8 cellular contexts compared by ENCODE assay signal in genomic region chrX:15335135-15336022, GRCh38. TPM values are rescaled to one million over a fixed set of nuclear protein-coding genes. Genes with fewer than 3 reads are reported as not detected.
DNase-seq lines count a peak whose midpoint lies in the region; ATAC-seq and TF ChIP-seq lines count a peak whose summit lies in the region.

Gene PIGA (minus strand): TSS chrX:15335523. CDS start chrX:15331930, 3,593 bp downstream.

- ATAC-seq in GM21737 (IDR thresholded peaks at IDR 0.05; ENCODE audit: unreplicated experiment) = peak; percentile 99

- TF ChIP-seq POLR2A in Peyer's patch (IDR thresholded peaks at IDR 0.05) = peak; percentile 76 to 90
- peak in 3 of 4 donors; percentile 46 to 93 (median 87) for TF ChIP-seq POLR2A in esophagus squamous epithelium (IDR thresholded peaks at IDR 0.05)

- no peaks in the 10 kb centered on the region for H4K20me1 ChIP-seq in KMS-11 (ENCODE audit: insufficient read depth)

- 0 to 30% methylated on average over 1 to 27 of the region's 72 CpGs for WGBS in esophagus squamous epithelium, 2 donors

- no peaks in the 10 kb centered on the region for H3K9me3 ChIP-seq in Peyer's patch
- no peaks in the 10 kb centered on the region for H3K9me3 ChIP-seq in esophagus squamous epithelium

- H3K27ac ChIP-seq in KMS-11 (peak within 1 kb of the TSS; percentile 32; the same call in 1 of the 2 replicates), Peyer's patch (peak within 1 kb of the TSS; percentile 71 to 92 (median 88)), esophagus squamous epithelium (peak within 1 kb of the TSS; percentile 92 to 96 (median 94))

- TF ChIP-seq CTCF in KMS-11 (conservative IDR thresholded peaks at IDR 0.05; ENCODE audit: low read depth, low read length) (no peak), Peyer's patch (IDR thresholded peaks at IDR 0.05) (no peak), esophagus squamous epithelium (IDR thresholded peaks at IDR 0.05) (no peak)

- peak within 1 kb of the TSS; percentile 86 for H2AFZ ChIP-seq in KMS-11 (ENCODE audit: low read depth)

- intact Hi-C loops in esophagus squamous epithelium (cut with DNase I) = no loop called here

- DNase-seq in DMS53 treated with DMSO at 0.1 percent for 48 hours (lab: John Stamatoyannopoulos, UW; ENCODE audit: unreplicated experiment) = peak; percentile 87
- DNase-seq in Peyer's patch = peak; percentile 85 to 96 (median 94)
- peak; percentile 89 to 90 for DNase-seq in activated T-cell treated with anti-CD3 and anti-CD28 coated beads, Interleukin-2, amount 50 U/mL, for 48 hours
- peak; percentile 73 for DNase-seq in esophagus squamous epithelium (lab: John Stamatoyannopoulos, UW)
- peak; percentile 95 for DNase-seq in myocyte (ENCODE audit: low read depth)
- peak; percentile 78 to 84 for DNase-seq in stimulated activated CD8-positive, alpha-beta memory T cell treated with anti-CD3 and anti-CD28 coated beads, Interleukin-7, amount 100 ng/mL, for 48 hours (ENCODE audit: extremely low read depth in 1 of 2, low read depth in 1 of 2)

- H3K36me3 ChIP-seq in KMS-11 (ENCODE audit: insufficient read depth) = no peaks in the 10 kb centered on the region
- no peaks in the 10 kb centered on the region for H3K36me3 ChIP-seq in Peyer's patch
- peaks cover 0 to 17% (median 0%) of the 10 kb centered on the region in 3 donors for H3K36me3 ChIP-seq in esophagus squamous epithelium

- H3K27me3 ChIP-seq in KMS-11 (ENCODE audit: insufficient read depth, low read depth) (no peaks in the 10 kb centered on the region), Peyer's patch (no peaks in the 10 kb centered on the region), esophagus squamous epithelium (no peaks in the 10 kb centered on the region)

- peaks cover 8% of the 10 kb centered on the region; the same call in 1 of the 2 replicates for H3K79me2 ChIP-seq in KMS-11 (ENCODE audit: insufficient read depth, low read depth)

- H3K9ac ChIP-seq in KMS-11 = peak within 1 kb of the TSS; percentile 51; the same call in 1 of the 2 replicates

- H3K4me3 ChIP-seq in KMS-11 (IDR thresholded peaks at IDR 0.05; ENCODE audit: insufficient read depth, low read depth, low read length) (no peak within 1 kb of the TSS), Peyer's patch (peak within 1 kb of the TSS; percentile 59 to 88 (median 64)), esophagus squamous epithelium (peak within 1 kb of the TSS; percentile 68 to 77 (median 72))

- H3K4me1 ChIP-seq in KMS-11 (ENCODE audit: low read depth, poor library complexity, severe bottlenecking) = peaks cover 4% of the 10 kb centered on the region
- no peaks in the 10 kb centered on the region for H3K4me1 ChIP-seq in Peyer's patch
- peaks cover 0 to 17% (median 5%) of the 10 kb centered on the region in 3 donors for H3K4me1 ChIP-seq in esophagus squamous epithelium

- H3K4me2 ChIP-seq in KMS-11 = peak within 1 kb of the TSS; percentile 88

RNA-seq across cellular contexts. Expression of gene PIGA, which starts in this region (rescaled TPM):
- 10 to 100 TPM in 2 of 4 donors, 1 to 10 TPM in 2; 3.9 to 14.9 (median 10.6) TPM for total RNA-seq in Peyer's patch
- total RNA-seq in esophagus squamous epithelium = 10 to 100 TPM in 3 of 4 donors, 1 to 10 TPM in 1; 10.0 to 22.5 (median 12.6) TPM
- 5.0 and 7.5 TPM in 2 replicates for total RNA-seq in myocyte
- 2.0 TPM for polyA plus RNA-seq in myocyte (2012)

Comparison
In these comparisons a context has a peak if more than half of its experiments do, and no peak if none do; other contexts are left out.
1. H3K27ac ChIP-seq: peak in every context shown above with its lines; median percentile 94 in esophagus squamous epithelium; 88 in Peyer's patch; 32 in KMS-11.